Comparison of ENCODE assay signal across 8 cellular contexts in genomic region chr7:25389489-25390106, GRCh38.
DNase-seq lines count a peak whose midpoint lies in the region; ATAC-seq, FAIRE-seq and TF ChIP-seq lines count a peak whose summit lies in the region.
"Had no signal": no experiment of that assay in that cellular context is flagged by ENCODE, and none has a peak within 500 bp of the region (broad histone marks: within the 10 kb centered on the region; RNA-seq: fewer than 3 reads in every experiment).

No MANE protein-coding gene starts in this region.

- intact Hi-C loops in ovary (cut with DNase I) (loop anchor here (2.0 to 10.0 kb wide), 6 partner anchors 65 to 463 kb away; no protein-coding TSS in a partner anchor), posterior vena cava (cut with DNase I) (loop anchor here (5.0 kb wide), 4 partner anchors 132 to 463 kb away; no protein-coding TSS in a partner anchor)

- peak; percentile 43 to 61 (median 44) for TF ChIP-seq CTCF in ovary (IDR thresholded peaks at IDR 0.05)

- DNase-seq in Daoy (ENCODE audit: low read depth) (peak; percentile 73), KG1 (lab: John Stamatoyannopoulos, UW) (peak; percentile 13), RCC 7860 (ENCODE audit: low spot score) (peak; percentile 55), fibroblast of gingiva (ENCODE audit: low read depth) (peak; percentile 36), ovary (no peak), posterior vena cava (ENCODE audit: low spot score) (no peak)
- DNase-seq: activated B cell treated with CpG ODN at 0.5 μM for 24 hours had no signal

- no peaks in the 10 kb centered on the region for H3K27me3 ChIP-seq in ovary

- 8 to 15% (median 14%) methylated on average over 8 of the region's 8 CpGs for WGBS in ovary, 3 donors

- H3K4me1 ChIP-seq in ovary (ENCODE audit: insufficient read depth): peaks cover 8% of the 10 kb centered on the region

- H3K36me3 ChIP-seq in ovary: no peaks in the 10 kb centered on the region

- no peak overlapping the region for H3K4me3 ChIP-seq in ovary

- FAIRE-seq in RCC 7860 (lab: Jason Lieb, UNC): peak; percentile 83

- ATAC-seq in HG03280 (IDR thresholded peaks at IDR 0.05; ENCODE audit: unreplicated experiment): no peak

- H3K9me3 ChIP-seq in ovary: no peaks in the 10 kb centered on the region

- TF ChIP-seq POLR2A in ovary (IDR thresholded peaks at IDR 0.05): no peak

- TF ChIP-seq EP300 in ovary (IDR thresholded peaks at IDR 0.05): no peak

- no peak overlapping the region for H3K27ac ChIP-seq in ovary

Comparison
In these comparisons a context has a peak if more than half of its experiments do, and no peak if none do; other contexts are left out.
1. DNase-seq: peak in Daoy (single experiment), KG1 (single experiment), RCC 7860 (single experiment) and fibroblast of gingiva (single experiment); none in ovary (0 of 5) and posterior vena cava (single experiment).